ENCODE assay signal across 23 cellular contexts in the genomic region with DNA sequence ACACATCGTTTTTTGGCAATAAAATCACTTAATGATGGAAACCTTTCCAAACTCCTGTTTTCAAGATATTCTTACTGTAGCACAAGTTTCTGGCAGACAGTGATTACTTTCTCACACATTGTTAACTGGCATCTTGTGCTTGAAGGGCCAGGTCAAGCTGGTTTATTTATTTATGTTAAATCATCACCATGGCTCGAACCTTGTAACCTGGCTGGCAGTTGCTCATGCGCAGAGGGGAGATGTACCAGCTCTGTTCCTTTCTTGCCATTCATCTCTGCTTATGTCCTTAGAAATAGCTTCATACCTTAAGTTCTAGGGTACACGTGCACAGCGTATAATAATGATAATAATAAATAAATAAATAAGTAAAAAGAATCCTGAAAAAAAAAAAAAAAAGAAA. TPM values are rescaled to one million over a fixed set of nuclear protein-coding genes. Genes with fewer than 3 reads are reported as not detected.
"Had no signal": no experiment of that assay in that cellular context is flagged by ENCODE, and none has a peak within 500 bp of the region (broad histone marks: within the 10 kb centered on the region; RNA-seq: fewer than 3 reads in every experiment).

No MANE protein-coding gene starts in this region.

- H3K36me3 ChIP-seq: gastroesophageal sphincter, ovary, spleen, tibial nerve had no signal

- H3K27ac Mint-ChIP-seq: activated CD4-positive, alpha-beta memory T cell treated with anti-CD3 and anti-CD28 coated beads for 36 hours; activated naive CD4-positive, alpha-beta T cell treated with anti-CD3 and anti-CD28 coated beads, Interleukin-2, amount 50 U/mL, for 24 hours; activated naive CD8-positive, alpha-beta T cell treated with anti-CD3 and anti-CD28 coated beads, Interleukin-2, amount 50 U/mL, for 24 hours; activated T-helper 2 cell treated with anti-CD3 and anti-CD28 coated beads, Interferon-gamma antibody, Interleukin-2, Interleukin-4, amounts not matched to agents 10 μg/mL and 5 μg/mL and 100 μg/mL, durations not matched to agents 14 hours and 24 hours and 36 hours; immature natural killer cell; mesothelial cell of epicardium; naive thymus-derived CD4-positive, alpha-beta T cell; T-helper 2 cell treated with Interferon-gamma antibody and Interleukin-4, amounts not matched to agents 5 μg/mL and 100 μg/mL, for 36 hours had no signal

- H3K9me3 Mint-ChIP-seq: activated CD4-positive, alpha-beta memory T cell treated with anti-CD3 and anti-CD28 coated beads for 36 hours; activated naive CD4-positive, alpha-beta T cell treated with anti-CD3 and anti-CD28 coated beads, Interleukin-2, amount 50 U/mL, for 24 hours; activated naive CD8-positive, alpha-beta T cell treated with anti-CD3 and anti-CD28 coated beads, Interleukin-2, amount 50 U/mL, for 24 hours; activated T-cell treated with anti-CD3 and anti-CD28 coated beads, Interleukin-2, amount 50 U/mL, for 4 hours; activated T-helper 2 cell treated with anti-CD3 and anti-CD28 coated beads, Interferon-gamma antibody, Interleukin-2, Interleukin-4, amounts not matched to agents 10 μg/mL and 5 μg/mL and 100 μg/mL, durations not matched to agents 14 hours and 24 hours and 36 hours; immature natural killer cell; mesothelial cell of epicardium; T-helper 2 cell treated with Interferon-gamma antibody and Interleukin-4, amounts not matched to agents 5 μg/mL and 100 μg/mL, for 36 hours had no signal

- DNase-seq: activated CD4-positive, alpha-beta memory T cell treated with anti-CD3 and anti-CD28 coated beads for 36 hours; activated CD4-positive, alpha-beta T cell treated with anti-CD3 and anti-CD28 coated beads for 48 hours; activated naive CD8-positive, alpha-beta T cell treated with anti-CD3 and anti-CD28 coated beads, Interleukin-2, amount 50 U/mL, for 24 hours; activated T-cell treated with anti-CD3 and anti-CD28 coated beads, Interleukin-2, amount 50 U/mL, for 4 hours; amygdala; central memory CD4-positive, alpha-beta T cell; hypothalamus; immature natural killer cell; mammary epithelial cell; naive thymus-derived CD4-positive, alpha-beta T cell; ovary; retina; spleen; stimulated activated naive CD4-positive, alpha-beta T cell; T-helper 1 cell had no signal

- H3K27me3 ChIP-seq: gastroesophageal sphincter, ovary, tibial nerve had no signal

- H3K9me3 ChIP-seq: gastroesophageal sphincter, ovary, spleen, tibial nerve had no signal

- H3K4me1 Mint-ChIP-seq: activated naive CD4-positive, alpha-beta T cell treated with anti-CD3 and anti-CD28 coated beads, Interleukin-2, amount 50 U/mL, for 24 hours; activated naive CD8-positive, alpha-beta T cell treated with anti-CD3 and anti-CD28 coated beads, Interleukin-2, amount 50 U/mL, for 24 hours; immature natural killer cell; mesothelial cell of epicardium had no signal

- H3K4me1 ChIP-seq: gastroesophageal sphincter, tibial nerve had no signal

- H3K36me3 Mint-ChIP-seq: activated CD4-positive, alpha-beta memory T cell treated with anti-CD3 and anti-CD28 coated beads for 36 hours; activated naive CD4-positive, alpha-beta T cell treated with anti-CD3 and anti-CD28 coated beads, Interleukin-2, amount 50 U/mL, for 24 hours; immature natural killer cell; mesothelial cell of epicardium had no signal

- ATAC-seq: activated CD4-positive, CD25-positive, alpha-beta regulatory T cell treated with anti-CD3 and anti-CD28 coated beads, Interleukin-2, amount 50 U/mL, for 24 hours; activated naive CD8-positive, alpha-beta T cell treated with anti-CD3 and anti-CD28 coated beads, Interleukin-2, amount 50 U/mL, for 24 hours; activated T-cell treated with anti-CD3 and anti-CD28 coated beads, Interleukin-2, amount 50 U/mL, for 4 hours; gastroesophageal sphincter; naive thymus-derived CD4-positive, alpha-beta T cell had no signal

- H3K4me3 ChIP-seq: gastroesophageal sphincter, ovary, spleen, tibial nerve had no signal

- H3K4me3 Mint-ChIP-seq: activated CD4-positive, alpha-beta memory T cell treated with anti-CD3 and anti-CD28 coated beads for 36 hours; activated naive CD4-positive, alpha-beta T cell treated with anti-CD3 and anti-CD28 coated beads, Interleukin-2, amount 50 U/mL, for 24 hours; activated naive CD8-positive, alpha-beta T cell treated with anti-CD3 and anti-CD28 coated beads, Interleukin-2, amount 50 U/mL, for 24 hours; activated T-cell treated with anti-CD3 and anti-CD28 coated beads, Interleukin-2, amount 50 U/mL, for 4 hours; immature natural killer cell; mesothelial cell of epicardium; naive thymus-derived CD4-positive, alpha-beta T cell; T-helper 2 cell treated with Interferon-gamma antibody and Interleukin-4, amounts not matched to agents 5 μg/mL and 100 μg/mL, for 36 hours had no signal

- H3K27ac ChIP-seq: gastroesophageal sphincter, ovary, spleen, tibial nerve had no signal

RNA-seq across cellular contexts. Expression of a gene that starts 43.6 kb away (rescaled TPM):
- total RNA-seq: endothelial cell of umbilical vein had no signal
